In genomic region chr17:21351366-21352065, GRCh38 we compare ENCODE assay signal across 36 cellular contexts. TPM values are rescaled to one million over a fixed set of nuclear protein-coding genes. Genes with fewer than 3 reads are reported as not detected.
A peak's percentile ranks its signal among the peaks of the same experiment; 100 is the strongest.
DNase-seq lines count a peak whose midpoint lies in the region; ATAC-seq, FAIRE-seq and TF ChIP-seq lines count a peak whose summit lies in the region.
"Had no signal": no experiment of that assay in that cellular context is flagged by ENCODE, and none has a peak within 500 bp of the region (broad histone marks: within the 10 kb centered on the region; RNA-seq: fewer than 3 reads in every experiment).

No MANE protein-coding gene starts in this region.

- no peak for TF ChIP-seq POLR2A in GM12891 (IDR thresholded peaks at IDR 0.05; ENCODE audit: low read depth, low read length)

- peaks cover 1% of the 10 kb centered on the region for H3K4me1 Mint-ChIP-seq in activated naive CD8-positive, alpha-beta T cell treated with anti-CD3 and anti-CD28 coated beads, Interleukin-2, amount 10 ng/mL, durations not matched to agents 7 days and 5 days
- H3K4me1 Mint-ChIP-seq in activated naive CD8-positive, alpha-beta T cell treated with anti-CD3 and anti-CD28 coated beads, Interleukin-2, amount 50 U/mL, for 24 hours, result peaks cover 4% of the 10 kb centered on the region
- H3K4me1 Mint-ChIP-seq: nephron had no signal

- H3K4me1 ChIP-seq in neuronal stem cell (ENCODE audit: control insufficient read depth in 2 of 2, insufficient read depth in 1 of 2, low read depth in 1 of 2, low read length in 2 of 2), result peaks cover 3 to 10% of the 10 kb centered on the region in 2 donors
- H3K4me1 ChIP-seq: esophagus squamous epithelium, thyroid gland had no signal

- H2AFZ ChIP-seq in neuronal stem cell (ENCODE audit: low read length), result no peak overlapping the region
- H2AFZ ChIP-seq: GM23338, PC-9 had no signal

- H3K27me3 ChIP-seq in neuronal stem cell (ENCODE audit: control insufficient read depth in 3 of 3, insufficient read depth in 3 of 3, low read depth in 1 of 3, low read length in 3 of 3) (no peaks in the 10 kb centered on the region), MG63 (no peaks in the 10 kb centered on the region)
- H3K27me3 ChIP-seq: brain microvascular endothelial cell, esophagus squamous epithelium, ovary, thyroid gland had no signal

- WGBS in neuronal stem cell (ENCODE audit: extremely low coverage in 2 of 2, insufficient read length in 2 of 2, insufficient replicate concordance in 1 of 2), 2 donors, result no CpG with 5 or more reads among the region's 3 CpGs

- H3K36me3 Mint-ChIP-seq in activated naive CD8-positive, alpha-beta T cell treated with anti-CD3 and anti-CD28 coated beads, Interleukin-2, amount 10 ng/mL, durations not matched to agents 7 days and 5 days, result no peaks in the 10 kb centered on the region
- H3K36me3 Mint-ChIP-seq in activated naive CD8-positive, alpha-beta T cell treated with anti-CD3 and anti-CD28 coated beads, Interleukin-2, amount 50 U/mL, for 24 hours (ENCODE audit: low read depth), result no peaks in the 10 kb centered on the region
- H3K36me3 Mint-ChIP-seq: activated CD4-positive, alpha-beta memory T cell treated with anti-CD3 and anti-CD28 coated beads for 36 hours; CD4-positive, CD25-positive, alpha-beta regulatory T cell had no signal

- H3K18ac ChIP-seq in neuronal stem cell (ENCODE audit: low read length), result no peak overlapping the region

- peak overlapping the region; percentile 37 for H2AK5ac ChIP-seq in neuronal stem cell (ENCODE audit: low read depth, low read length)

- no peak overlapping the region for H2BK12ac ChIP-seq in neuronal stem cell (ENCODE audit: low read length)

- H3K4me3 ChIP-seq in neuronal stem cell (ENCODE audit: low read length in 2 of 2) (no peak overlapping the region), MG63 (no peak overlapping the region)
- H3K4me3 ChIP-seq: esophagus squamous epithelium, GM23338, mucosa of descending colon, ovary, PC-9, smooth muscle cell, thyroid gland had no signal

- H3K14ac ChIP-seq in neuronal stem cell (ENCODE audit: low read length), result no peak overlapping the region

- no peak overlapping the region for H3K4ac ChIP-seq in neuronal stem cell (ENCODE audit: low read length)

- no peak overlapping the region for H4K91ac ChIP-seq in neuronal stem cell (ENCODE audit: low read depth, low read length, poor library complexity)

- H2BK5ac ChIP-seq in neuronal stem cell (ENCODE audit: low read length), result no peak overlapping the region

- H3K36me3 ChIP-seq in neuronal stem cell (replicated peaks in 1 of 2; ENCODE audit: control insufficient read depth in 2 of 2, insufficient read depth in 2 of 2, low read length in 2 of 2) (no peaks in the 10 kb centered on the region), MG63 (no peaks in the 10 kb centered on the region)
- H3K36me3 ChIP-seq: brain microvascular endothelial cell, esophagus squamous epithelium, ovary, thyroid gland had no signal

- no peaks in the 10 kb centered on the region for H3K79me1 ChIP-seq in neuronal stem cell (ENCODE audit: low read depth, low read length)

- POLR2A ChIA-PET in activated naive CD8-positive, alpha-beta T cell treated with anti-CD3 and anti-CD28 coated beads, Interleukin-2, amount 10 ng/mL, durations not matched to agents 7 days and 5 days (lab: Charles Lee), result no interaction called here

- ATAC-seq in activated naive CD8-positive, alpha-beta T cell treated with anti-CD3 and anti-CD28 coated beads, Interleukin-2, amount 10 ng/mL, durations not matched to agents 7 days and 5 days (ENCODE audit: low read depth), result no peak
- ATAC-seq in activated naive CD8-positive, alpha-beta T cell treated with anti-CD3 and anti-CD28 coated beads, Interleukin-2, amount 50 U/mL, for 24 hours, result no peak
- no peak for ATAC-seq in HG02623 (IDR thresholded peaks at IDR 0.05; ENCODE audit: unreplicated experiment)
- ATAC-seq: GM23338, mucosa of descending colon had no signal

- H3K4me2 ChIP-seq in neuronal stem cell (ENCODE audit: insufficient read depth, low read length, poor library complexity, severe bottlenecking), result no peak overlapping the region
- H3K4me2 ChIP-seq: GM23338, PC-9, smooth muscle cell had no signal

- H3K23ac ChIP-seq in neuronal stem cell (ENCODE audit: low read depth, low read length, poor library complexity), result no peak overlapping the region

- no peak overlapping the region for H2BK15ac ChIP-seq in neuronal stem cell (ENCODE audit: low read length)

- H3K9me3 Mint-ChIP-seq in activated naive CD8-positive, alpha-beta T cell treated with anti-CD3 and anti-CD28 coated beads, Interleukin-2, amount 10 ng/mL, durations not matched to agents 7 days and 5 days, result no peaks in the 10 kb centered on the region
- H3K9me3 Mint-ChIP-seq in activated naive CD8-positive, alpha-beta T cell treated with anti-CD3 and anti-CD28 coated beads, Interleukin-2, amount 50 U/mL, for 24 hours, result no peaks in the 10 kb centered on the region
- H3K9me3 Mint-ChIP-seq: activated CD4-positive, alpha-beta memory T cell treated with anti-CD3 and anti-CD28 coated beads for 36 hours; activated naive CD4-positive, alpha-beta T cell treated with anti-CD3 and anti-CD28 coated beads for 36 hours; GM23338; nephron had no signal

- H3K4me3 Mint-ChIP-seq in activated naive CD8-positive, alpha-beta T cell treated with anti-CD3 and anti-CD28 coated beads, Interleukin-2, amount 10 ng/mL, durations not matched to agents 7 days and 5 days, result no peak overlapping the region
- H3K4me3 Mint-ChIP-seq in activated naive CD8-positive, alpha-beta T cell treated with anti-CD3 and anti-CD28 coated beads, Interleukin-2, amount 50 U/mL, for 24 hours, result no peak overlapping the region
- H3K4me3 Mint-ChIP-seq: activated CD4-positive, alpha-beta memory T cell treated with anti-CD3 and anti-CD28 coated beads for 36 hours; activated naive CD4-positive, alpha-beta T cell treated with anti-CD3 and anti-CD28 coated beads for 36 hours; CD4-positive, CD25-positive, alpha-beta regulatory T cell; GM23338; nephron had no signal

- no peaks in the 10 kb centered on the region for H3K9me3 ChIP-seq in neuronal stem cell (replicated peaks in 1 of 2; ENCODE audit: control insufficient read depth in 2 of 2, insufficient read depth in 1 of 2, low read depth in 1 of 2, low read length in 2 of 2)
- no peaks in the 10 kb centered on the region for H3K9me3 ChIP-seq in MG63
- H3K9me3 ChIP-seq: esophagus squamous epithelium, mucosa of descending colon, ovary, thyroid gland had no signal

- H3K27me3 Mint-ChIP-seq in activated naive CD8-positive, alpha-beta T cell treated with anti-CD3 and anti-CD28 coated beads, Interleukin-2, amount 10 ng/mL, durations not matched to agents 7 days and 5 days, result no peaks in the 10 kb centered on the region
- no peaks in the 10 kb centered on the region for H3K27me3 Mint-ChIP-seq in activated naive CD8-positive, alpha-beta T cell treated with anti-CD3 and anti-CD28 coated beads, Interleukin-2, amount 50 U/mL, for 24 hours
- H3K27me3 Mint-ChIP-seq: activated CD4-positive, alpha-beta memory T cell treated with anti-CD3 and anti-CD28 coated beads for 36 hours; CD4-positive, CD25-positive, alpha-beta regulatory T cell had no signal

- H3K9ac ChIP-seq in neuronal stem cell (ENCODE audit: low read depth, low read length, poor library complexity), result no peak overlapping the region

- H2BK120ac ChIP-seq in neuronal stem cell (ENCODE audit: low read depth, low read length), result no peak overlapping the region

- H4K8ac ChIP-seq in neuronal stem cell (ENCODE audit: low read depth, low read length), result no peak overlapping the region

- FAIRE-seq in urothelium cell line (lab: Jason Lieb, UNC), result peak; percentile 53
- no peak for FAIRE-seq in GM12891 (lab: Jason Lieb, UNC)
- FAIRE-seq: GM19239 had no signal

- no peak overlapping the region for H3K27ac ChIP-seq in neuronal stem cell (replicated peaks; ENCODE audit: low read length)
- H3K27ac ChIP-seq: 22Rv1, brain microvascular endothelial cell, esophagus squamous epithelium, ovary, PC-9, thyroid gland had no signal

- H3K27ac Mint-ChIP-seq in activated naive CD8-positive, alpha-beta T cell treated with anti-CD3 and anti-CD28 coated beads, Interleukin-2, amount 10 ng/mL, durations not matched to agents 7 days and 5 days, result no peak overlapping the region
- no peak overlapping the region for H3K27ac Mint-ChIP-seq in activated naive CD8-positive, alpha-beta T cell treated with anti-CD3 and anti-CD28 coated beads, Interleukin-2, amount 50 U/mL, for 24 hours
- H3K27ac Mint-ChIP-seq: activated CD4-positive, alpha-beta memory T cell treated with anti-CD3 and anti-CD28 coated beads for 36 hours; activated naive CD4-positive, alpha-beta T cell treated with anti-CD3 and anti-CD28 coated beads for 36 hours; GM23338; nephron had no signal

- peak; percentile 11 for DNase-seq in activated naive CD8-positive, alpha-beta T cell treated with anti-CD3 and anti-CD28 coated beads, Interleukin-2, amount 10 ng/mL, durations not matched to agents 7 days and 5 days
- DNase-seq in activated naive CD8-positive, alpha-beta T cell treated with anti-CD3 and anti-CD28 coated beads, Interleukin-2, amount 50 U/mL, for 24 hours, result no peak
- DNase-seq in SW480 (ENCODE audit: low spot score) (peak; percentile 46), neuronal stem cell (ENCODE audit: low spot score) (no peak), urothelium cell line (ENCODE audit: low spot score) (no peak), GM12891 (ENCODE audit: insufficient read length, low spot score) (no peak), MG63 (no peak)
- DNase-seq: activated CD4-positive, alpha-beta memory T cell treated with anti-CD3 and anti-CD28 coated beads for 36 hours; activated CD4-positive, alpha-beta T cell treated with anti-CD3 and anti-CD28 coated beads for 1 hour; activated CD8-positive, alpha-beta memory T cell treated with anti-CD3 and anti-CD28 coated beads, Interleukin-2, amount 50 U/mL, for 4 hours; activated naive CD4-positive, alpha-beta T cell treated with anti-CD3 and anti-CD28 coated beads for 36 hours; brain microvascular endothelial cell; CD4-positive, CD25-positive, alpha-beta regulatory T cell; esophagus squamous epithelium; foreskin melanocyte; KG1; kidney glomerular epithelial cell; MM.1S; mucosa of descending colon; NCI-H1417; NCI-H2029; NCI-H524 treated with DMSO at 0.1 percent for 48 hours; NK-92 treated with Interleukin-12 subunit alpha and Interleukin-12 subunit beta, amount 100 ng/mL, for 24 hours; PC-9; SHP77; stimulated activated CD4-positive, alpha-beta T cell treated with anti-CD3 and anti-CD28 coated beads, Interleukin-1b, Interleukin-23, amount 100 ng/mL, for 48 hours; thyroid gland had no signal

TF ChIP-seq in GM12891, 5 proteins besides CTCF, POLR2A, EP300 and RAD21 (continues in another document):
- no peak for TF ChIP-seq POU2F2 (IDR thresholded peaks at IDR 0.05; ENCODE audit: low read depth, low read length)
- TF ChIP-seq POLR2AphosphoS5 (IDR thresholded peaks at IDR 0.05; ENCODE audit: low read depth, low read length), result no peak
- TF ChIP-seq TAF1 (IDR thresholded peaks at IDR 0.05; ENCODE audit: low read depth, low read length), result no peak
- TF ChIP-seq PAX5 (IDR thresholded peaks at IDR 0.05; ENCODE audit: insufficient read depth, low read length, severe bottlenecking), result no peak

RNA-seq across cellular contexts. Expression of gene KCNJ12, which starts 24.6 kb away (rescaled TPM):
- not detected for total RNA-seq in activated naive CD8-positive, alpha-beta T cell treated with anti-CD3 and anti-CD28 coated beads, Interleukin-2, amount 10 ng/mL, durations not matched to agents 7 days and 5 days
- 0.78 TPM for polyA plus RNA-seq in neuronal stem cell (2013, experiment 1 of 2)
- 0.89 TPM for polyA plus RNA-seq in neuronal stem cell (2013, experiment 2 of 2)
- not detected for polyA plus RNA-seq in GM12891 (2012; ENCODE audit: low read depth, missing spikeins)
- 5.2 and 5.6 TPM in 2 replicates for total RNA-seq in MG63 (2014; rRNA removed; shearing (Covaris generic); ENCODE audit: low replicate concordance)
- total RNA-seq: activated CD4-positive, alpha-beta memory T cell treated with anti-CD3 and anti-CD28 coated beads for 36 hours; activated naive CD4-positive, alpha-beta T cell treated with anti-CD3 and anti-CD28 coated beads for 36 hours; lung microvascular endothelial cell; T-helper 2 cell treated with Interferon-gamma antibody and Interleukin-4, amounts not matched to agents 100 ng/mL and 5 ng/mL, for 36 hours had no signal
- polyA plus RNA-seq: CD4-positive, CD25-positive, alpha-beta regulatory T cell had no signal

Comparison
In these comparisons a context has a peak if more than half of its experiments do, and no peak if none do; other contexts are left out.
1. DNase-seq: peak in activated naive CD8-positive, alpha-beta T cell treated with anti-CD3 and anti-CD28 coated beads, Interleukin-2, amount 10 ng/mL, durations not matched to agents 7 days and 5 days (single experiment) and SW480 (single experiment); none in activated naive CD8-positive, alpha-beta T cell treated with anti-CD3 and anti-CD28 coated beads, Interleukin-2, amount 50 U/mL, for 24 hours (single experiment), neuronal stem cell (single experiment), urothelium cell line (single experiment), GM12891 (single experiment) and MG63 (single experiment).